ENCODE assay signal across 13 cellular contexts in genomic region chr22:38308791-38309498, GRCh38. TPM values are rescaled to one million over a fixed set of nuclear protein-coding genes. Genes with fewer than 3 reads are reported as not detected.
A peak's percentile ranks its signal among the peaks of the same experiment; 100 is the strongest.
DNase-seq lines count a peak whose midpoint lies in the region; ATAC-seq and TF ChIP-seq lines count a peak whose summit lies in the region.
"Had no signal": no experiment of that assay in that cellular context is flagged by ENCODE, and none has a peak within 500 bp of the region (broad histone marks: within the 10 kb centered on the region; RNA-seq: fewer than 3 reads in every experiment).

No MANE protein-coding gene starts in this region.

- DNase-seq in cardiac muscle cell (ENCODE audit: low read depth in 1 of 2, low spot score in 1 of 2): no peak
- no peak for DNase-seq in left cardiac atrium
- no peak for DNase-seq in MCF 10A (ENCODE audit: unreplicated experiment)
- no peak for DNase-seq in naive thymus-derived CD4-positive, alpha-beta T cell
- DNase-seq in type B pancreatic cell (ENCODE audit: extremely low spot score, unreplicated experiment): no peak
- no peak for DNase-seq in NCI-H510A treated with DMSO at 0.1 percent for 48 hours (lab: John Stamatoyannopoulos, UW)
- no peak for DNase-seq in NCI-H345 (lab: John Stamatoyannopoulos, UW)
- no peak for DNase-seq in NCI-H1048 (lab: John Stamatoyannopoulos, UW)
- DNase-seq: activated T-cell treated with anti-CD3 and anti-CD28 coated beads, Interleukin-2, amount 50 U/mL, for 48 hours; cerebellar nuclear complex; NCI-H226; ovary; stimulated activated CD4-positive, alpha-beta T cell treated with anti-CD3 and anti-CD28 coated beads, Interleukin-4, amount 100 ng/mL, for 24 hours had no signal

- H3K27ac Mint-ChIP-seq in MCF 10A (ENCODE audit: low read depth, unreplicated experiment): peak overlapping the region; percentile 98
- peak overlapping the region in 7 of 9 donors; percentile 17 to 93 (median 55) for H3K27ac Mint-ChIP-seq in naive thymus-derived CD4-positive, alpha-beta T cell
- H3K27ac Mint-ChIP-seq in type B pancreatic cell: peak overlapping the region; percentile 70

- H3K4me3 Mint-ChIP-seq in MCF 10A (ENCODE audit: unreplicated experiment): peak overlapping the region; percentile 56
- H3K4me3 Mint-ChIP-seq in naive thymus-derived CD4-positive, alpha-beta T cell: no peak overlapping the region
- no peak overlapping the region for H3K4me3 Mint-ChIP-seq in type B pancreatic cell

- CTCF ChIA-PET in MCF 10A (lab: Yijun Ruan, JAX): no interaction called here
- CTCF ChIA-PET in naive thymus-derived CD4-positive, alpha-beta T cell (lab: Charles Lee): no interaction called here

- POLR2A ChIA-PET in MCF 10A (lab: Yijun Ruan, JAX): interaction anchor here (0.6 to 10.0 kb wide), 2 partner anchors 10 to 134 kb away, joined by 3 to 146 read pairs; no protein-coding TSS in a partner anchor
- POLR2A ChIA-PET in naive thymus-derived CD4-positive, alpha-beta T cell (lab: Charles Lee): no interaction called here

- H3K27me3 Mint-ChIP-seq in MCF 10A (ENCODE audit: insufficient read depth, unreplicated experiment) (no peaks in the 10 kb centered on the region), type B pancreatic cell (no peaks in the 10 kb centered on the region)
- no peaks in the 10 kb centered on the region for H3K27me3 Mint-ChIP-seq in naive thymus-derived CD4-positive, alpha-beta T cell

- peak overlapping the region; percentile 6 for H3K27ac ChIP-seq in cardiac muscle cell
- no peak overlapping the region for H3K27ac ChIP-seq in naive thymus-derived CD4-positive, alpha-beta T cell (ENCODE audit: low read depth, low read length)

- no TSS peak for BruUV-seq in MCF 10A (replicated peaks; lab: Mats Ljungman, UMichigan)

- no peak for ATAC-seq in left cardiac atrium
- ATAC-seq in naive thymus-derived CD4-positive, alpha-beta T cell: no peak

- no peaks in the 10 kb centered on the region for H3K9me3 ChIP-seq in cardiac muscle cell (ENCODE audit: low read depth)
- H3K9me3 ChIP-seq in naive thymus-derived CD4-positive, alpha-beta T cell (ENCODE audit: control insufficient read depth in 2 of 3, low read length in 3 of 3): no peaks in the 10 kb centered on the region
- H3K9me3 ChIP-seq: ovary had no signal

- peaks cover 12% of the 10 kb centered on the region for H3K4me1 ChIP-seq in cardiac muscle cell (ENCODE audit: low read depth)
- peaks cover 15 to 16% of the 10 kb centered on the region in 2 donors for H3K4me1 ChIP-seq in naive thymus-derived CD4-positive, alpha-beta T cell (ENCODE audit: control insufficient read depth in 2 of 2, insufficient read depth in 2 of 2, low read length in 2 of 2)

- intact Hi-C loops in left cardiac atrium (cut with DNase I) (loop anchor here in 1 of 2 donors (10.0 kb wide), 1 partner anchor 194 kb away; the partner anchor contains the start of gene BAIAP2L2), MCF 10A (cut with micrococcal nuclease) (no loop called here)
- intact Hi-C loops in naive thymus-derived CD4-positive, alpha-beta T cell (cut with micrococcal nuclease): no loop called here

- no peaks in the 10 kb centered on the region for H3K27me3 ChIP-seq in cardiac muscle cell
- H3K27me3 ChIP-seq in naive thymus-derived CD4-positive, alpha-beta T cell (ENCODE audit: control insufficient read depth in 2 of 2, insufficient read depth in 2 of 2, low read length in 2 of 2): no peaks in the 10 kb centered on the region
- H3K27me3 ChIP-seq: ovary had no signal

- no peak overlapping the region for H3K4me3 ChIP-seq in cardiac muscle cell
- no peak overlapping the region for H3K4me3 ChIP-seq in naive thymus-derived CD4-positive, alpha-beta T cell (ENCODE audit: low read length)
- H3K4me3 ChIP-seq: ovary had no signal

- peaks cover 99% of the 10 kb centered on the region for H3K36me3 Mint-ChIP-seq in MCF 10A (ENCODE audit: insufficient read depth, unreplicated experiment)
- H3K36me3 Mint-ChIP-seq in naive thymus-derived CD4-positive, alpha-beta T cell: peaks cover 0 to 5% (median 2%) of the 10 kb centered on the region in 5 donors
- peaks cover 11% of the 10 kb centered on the region for H3K36me3 Mint-ChIP-seq in type B pancreatic cell

- TF ChIP-seq CTCF in cardiac muscle cell (IDR thresholded peaks at IDR 0.05; ENCODE audit: low read depth, low read length) (no peak), MCF 10A (IDR thresholded peaks at IDR 0.05; ENCODE audit: unreplicated experiment) (no peak), type B pancreatic cell (conservative IDR thresholded peaks at IDR 0.05) (no peak)

- H3K4me1 Mint-ChIP-seq in MCF 10A (ENCODE audit: insufficient read depth, unreplicated experiment) (peaks cover 86% of the 10 kb centered on the region), type B pancreatic cell (ENCODE audit: unreplicated experiment) (peaks cover 40% of the 10 kb centered on the region)
- peaks cover 31 to 76% (median 61%) of the 10 kb centered on the region in 7 donors for H3K4me1 Mint-ChIP-seq in naive thymus-derived CD4-positive, alpha-beta T cell

- peaks cover 13% of the 10 kb centered on the region for H3K36me3 ChIP-seq in cardiac muscle cell
- H3K36me3 ChIP-seq in naive thymus-derived CD4-positive, alpha-beta T cell (ENCODE audit: control insufficient read depth in 2 of 3, insufficient read depth in 3 of 3, low read length in 3 of 3): peaks cover 0 to 10% (median 0%) of the 10 kb centered on the region in 3 experiments
- H3K36me3 ChIP-seq: ovary had no signal

- H3K9me3 Mint-ChIP-seq in MCF 10A (ENCODE audit: unreplicated experiment) (no peaks in the 10 kb centered on the region), type B pancreatic cell (no peaks in the 10 kb centered on the region)
- peaks cover 0 to 2% (median 0%) of the 10 kb centered on the region in 11 donors for H3K9me3 Mint-ChIP-seq in naive thymus-derived CD4-positive, alpha-beta T cell

RNA-seq across cellular contexts. Expression of gene CSNK1E, which starts 8.3 kb away (rescaled TPM):
- total RNA-seq in cardiac muscle cell: 198 and 262 TPM in 2 replicates
- 179 and 193 TPM in 2 replicates for polyA plus RNA-seq in cardiac muscle cell
- 10 to 100 TPM; 69.2 to 90.5 TPM for total RNA-seq in left cardiac atrium
- total RNA-seq in MCF 10A (2022): 354 and 425 TPM in 2 replicates
- 100 to 1,000 TPM in 2 of 5 experiments, 10 to 100 TPM in 3; 71.6 to 143 (median 91.9) TPM for total RNA-seq in naive thymus-derived CD4-positive, alpha-beta T cell
- 1 to 10 TPM; 5.6 to 8.1 TPM for polyA plus RNA-seq in naive thymus-derived CD4-positive, alpha-beta T cell
- total RNA-seq in type B pancreatic cell (ENCODE audit: low replicate concordance): 199 and 219 TPM in 2 replicates

RNA-seq across cellular contexts. Expression of gene TMEM184B, which starts 36.1 kb away (rescaled TPM):
- total RNA-seq in cardiac muscle cell: 65.7 and 70.3 TPM in 2 replicates
- polyA plus RNA-seq in cardiac muscle cell: 59.6 and 68.8 TPM in 2 replicates
- total RNA-seq in left cardiac atrium: 10 to 100 TPM; 47.2 to 60.3 TPM
- 58.7 and 69.1 TPM in 2 replicates for total RNA-seq in MCF 10A (2022)
- 10 to 100 TPM; 26.9 to 41.3 (median 35.0) TPM for total RNA-seq in naive thymus-derived CD4-positive, alpha-beta T cell
- polyA plus RNA-seq in naive thymus-derived CD4-positive, alpha-beta T cell: 10 to 100 TPM in 1 of 2 donors, 1 to 10 TPM in 1; 9.0 to 19.5 TPM
- total RNA-seq in type B pancreatic cell (ENCODE audit: low replicate concordance): 66.7 and 83.3 TPM in 2 replicates
